In the genomic region with DNA sequence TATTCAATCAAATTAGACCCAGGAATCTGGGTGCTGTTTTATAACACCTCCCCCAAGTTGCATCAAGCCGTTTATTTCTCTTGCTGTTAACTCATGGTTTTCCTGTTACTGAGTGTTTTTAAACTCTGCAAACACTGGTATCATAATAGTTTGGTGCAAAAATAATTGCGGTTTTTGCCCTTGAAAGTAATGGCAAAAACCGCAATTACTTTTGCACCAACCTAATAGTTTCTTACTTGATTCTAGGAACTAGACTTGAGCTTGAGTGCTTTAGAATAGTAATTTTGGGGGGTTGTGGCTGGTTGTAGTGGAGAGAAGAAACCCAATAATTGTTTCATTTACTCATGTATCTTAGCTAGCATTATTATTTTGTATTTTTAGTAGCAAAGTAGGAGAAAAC, we compare ENCODE assay signal across 24 cellular contexts.
"Had no signal": no experiment of that assay in that cellular context is flagged by ENCODE, and none has a peak within 500 bp of the region (broad histone marks: within the 10 kb centered on the region; RNA-seq: fewer than 3 reads in every experiment).

No MANE protein-coding gene starts in this region.

- H3K4me3 ChIP-seq: PC-9, Peyer's patch, SJCRH30 had no signal

- H3K9me3 ChIP-seq: Peyer's patch, SJCRH30 had no signal

- ATAC-seq: Right ventricle myocardium inferior, SK-N-SH treated with all-trans-retinoic acid at 6 μM for 48 hours had no signal

- H2AFZ ChIP-seq: PC-9 had no signal

- H3K27me3 ChIP-seq: Peyer's patch, SJCRH30 had no signal

- H3K27ac ChIP-seq: HL-60, PC-9, SJCRH30 had no signal

- H3K4me2 ChIP-seq: PC-9 had no signal

- H3K36me3 ChIP-seq: Peyer's patch, SJCRH30 had no signal

- FAIRE-seq: HTR-8/SVneo had no signal

- DNase-seq: Karpas-422; KG1; MM.1S; NCI-H1092 treated with DMSO at 0.1 percent for 48 hours; NCI-H1436; NCI-H187; NCI-H2029; NCI-H2081 treated with DMSO at 0.1 percent for 48 hours; NCI-H2171; NCI-H226; NCI-H446; NCI-H510A; NCI-H524 treated with DMSO at 0.1 percent for 48 hours; NCI-H774; NK-92 treated with Interleukin-12 subunit alpha and Interleukin-12 subunit beta, amount 100 ng/mL, for 24 hours; OCI-M1; PC-9; Peyer's patch; SHP77 treated with DMSO at 0.1 percent for 48 hours; SJCRH30 had no signal
